ENCODE assay signal across 19 cellular contexts in the genomic region with DNA sequence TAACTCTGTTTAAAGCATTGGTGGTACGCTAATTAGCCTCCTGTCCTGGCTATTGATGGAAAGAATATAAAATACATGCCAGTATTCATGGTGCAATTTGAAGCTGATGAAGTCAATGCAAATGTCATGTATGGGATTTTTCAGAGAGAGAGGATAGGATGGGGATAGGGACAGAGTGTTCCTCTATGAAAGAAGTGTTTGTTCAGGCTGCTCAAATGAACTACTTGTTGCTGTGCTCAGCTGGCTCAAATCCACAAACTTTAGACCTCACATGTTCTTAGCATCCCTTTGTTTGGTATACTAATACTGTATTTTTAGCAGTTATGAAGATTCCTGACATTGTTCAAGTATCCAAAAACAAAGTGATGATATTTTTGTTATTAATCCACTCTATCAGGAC.
"Had no signal": no experiment of that assay in that cellular context is flagged by ENCODE, and none has a peak within 500 bp of the region (broad histone marks: within the 10 kb centered on the region; RNA-seq: fewer than 3 reads in every experiment).

No MANE protein-coding gene starts in this region.

- DNase-seq: activated CD4-positive, alpha-beta memory T cell treated with anti-CD3 and anti-CD28 coated beads for 36 hours; activated CD4-positive, alpha-beta T cell treated with anti-CD3 and anti-CD28 coated beads for 36 hours; activated CD8-positive, alpha-beta memory T cell treated with anti-CD3 and anti-CD28 coated beads, Interleukin-2, amount 10 ng/mL, durations not matched to agents 7 days and 5 days; activated naive CD4-positive, alpha-beta T cell treated with anti-CD3 and anti-CD28 coated beads for 36 hours; activated T-cell treated with anti-CD3 and anti-CD28 coated beads, Interleukin-2, amount 50 U/mL, for 1 hour; colonic mucosa; effector CD4-positive, alpha-beta T cell; esophagus squamous epithelium; immature natural killer cell; left colon; lower lobe of right lung; naive B cell; retina; stimulated activated CD4-positive, alpha-beta T cell treated with anti-CD3 and anti-CD28 coated beads, Interleukin-4, amount 100 ng/mL, for 24 hours; stimulated activated CD8-positive, alpha-beta memory T cell treated with anti-CD3 and anti-CD28 coated beads, Interleukin-4, amount 100 ng/mL, for 48 hours; T-helper 17 cell had no signal

- H3K27ac ChIP-seq: colonic mucosa, esophagus squamous epithelium, lower lobe of right lung, parathyroid adenoma, skin epidermis, thoracic aorta had no signal

- H3K4me1 ChIP-seq: colonic mucosa, esophagus squamous epithelium, lower lobe of right lung, parathyroid adenoma had no signal

- H3K4me3 ChIP-seq: colonic mucosa, esophagus squamous epithelium, lower lobe of right lung, skin epidermis, thoracic aorta had no signal

- H3K27me3 ChIP-seq: colonic mucosa, esophagus squamous epithelium had no signal

- H2AFZ ChIP-seq: parathyroid adenoma had no signal

- H3K9ac ChIP-seq: parathyroid adenoma had no signal

- H3K36me3 ChIP-seq: colonic mucosa, esophagus squamous epithelium, lower lobe of right lung, thoracic aorta had no signal

- H3K79me2 ChIP-seq: parathyroid adenoma had no signal

- H3K9me3 ChIP-seq: colonic mucosa, esophagus squamous epithelium, lower lobe of right lung, thoracic aorta had no signal
